ENCODE assay signal across 30 cellular contexts in genomic region chr3:47003461-47004368, GRCh38. TPM values are rescaled to one million over a fixed set of nuclear protein-coding genes. Genes with fewer than 3 reads are reported as not detected.
A peak's percentile ranks its signal among the peaks of the same experiment; 100 is the strongest.
DNase-seq lines count a peak whose midpoint lies in the region; ATAC-seq and TF ChIP-seq lines count a peak whose summit lies in the region.
"Had no signal": no experiment of that assay in that cellular context is flagged by ENCODE, and none has a peak within 500 bp of the region (broad histone marks: within the 10 kb centered on the region; RNA-seq: fewer than 3 reads in every experiment).

No MANE protein-coding gene starts in this region.

- H3K36me3 Mint-ChIP-seq in activated naive CD4-positive, alpha-beta T cell treated with anti-CD3 and anti-CD28 coated beads, Interleukin-2, amount 50 U/mL, for 24 hours, result peaks cover 1% of the 10 kb centered on the region

- peaks cover under 1% of the 10 kb centered on the region; the same call in 1 of the 2 replicates for H4K20me1 ChIP-seq in DND-41 (ENCODE audit: insufficient read depth, low read length)

- peaks cover 100% of the 10 kb centered on the region for H3K36me3 ChIP-seq in DND-41 (ENCODE audit: insufficient read depth, low read length)
- H3K36me3 ChIP-seq in spleen, result peaks cover 0 to 100% (median 95%) of the 10 kb centered on the region in 6 donors
- H3K36me3 ChIP-seq: SJCRH30 had no signal

- TF ChIP-seq CTCF in DND-41 (IDR thresholded peaks at IDR 0.05; ENCODE audit: borderline replicate concordance, extremely low read depth, low read length, poor library complexity, severe bottlenecking) (no peak), spleen (IDR thresholded peaks at IDR 0.05 in 8 of 11, conservative IDR thresholded peaks at IDR 0.05 in 3 of 11) (no peak)

- H3K79me2 ChIP-seq in DND-41 (ENCODE audit: insufficient read depth, low read length), result no peaks in the 10 kb centered on the region

- H3K9ac ChIP-seq in DND-41 (ENCODE audit: low read depth, low read length), result no peak overlapping the region

- no peak for DNase-seq in activated naive CD4-positive, alpha-beta T cell treated with Interleukin-2 at 50 U/mL for 16 hours
- DNase-seq in DND-41 (no peak), right cardiac atrium (peak in 2 of 3 donors; percentile 16 to 40), spleen (peak; percentile 67), NCI-H510A treated with DMSO at 0.1 percent for 48 hours (lab: John Stamatoyannopoulos, UW) (no peak), GM03348 (ENCODE audit: low spot score) (no peak)
- DNase-seq: ACHN; activated CD4-positive, alpha-beta T cell treated with anti-CD3 and anti-CD28 coated beads, Interleukin-2, amount 50 U/mL, for 48 hours; amniotic stem cell; brain microvascular endothelial cell; COR-L47; DMS53; hippocampal formation; KG1; MM.1S; NCI-H1417; NCI-H2081; NCI-H2227 treated with DMSO at 0.1 percent for 48 hours; occipital lobe; SJCRH30; stimulated activated CD4-positive, alpha-beta T cell treated with anti-CD3 and anti-CD28 coated beads, Interleukin-12 subunit alpha, Interleukin-12 subunit beta, amount 100 ng/mL, for 4 hours; stimulated activated naive CD8-positive, alpha-beta T cell treated with anti-CD3 and anti-CD28 coated beads, Interleukin-15, Interleukin-2, amounts not matched to agents 100 U/mL and 50 U/mL, for 24 hours had no signal

- peaks cover under 1% of the 10 kb centered on the region for H3K4me1 Mint-ChIP-seq in activated naive CD4-positive, alpha-beta T cell treated with anti-CD3 and anti-CD28 coated beads, Interleukin-2, amount 50 U/mL, for 24 hours

- H3K4me1 ChIP-seq in DND-41 (ENCODE audit: insufficient read depth, low read length) (no peaks in the 10 kb centered on the region), right cardiac atrium (ENCODE audit: control insufficient read depth, insufficient read depth, low read length) (no peaks in the 10 kb centered on the region), spleen (peaks cover 2 to 39% (median 7%) of the 10 kb centered on the region in 6 donors)
- H3K4me1 ChIP-seq: SJCRH30 had no signal

- intact Hi-C loops in right cardiac atrium (cut with DNase I) (loop anchor here in 2 of 4 donors (10.0 kb wide), 1 partner anchor 299 kb away; the partner anchor contains the start of gene TMIE (in 2 of the 2)), spleen (cut with DNase I; ENCODE audit: low total_unique reads) (no loop called here)

- no peaks in the 10 kb centered on the region for H3K27me3 Mint-ChIP-seq in activated naive CD4-positive, alpha-beta T cell treated with anti-CD3 and anti-CD28 coated beads, Interleukin-2, amount 50 U/mL, for 24 hours
- H3K27me3 Mint-ChIP-seq: T-cell had no signal

- peak overlapping the region; percentile 46 for H3K27ac Mint-ChIP-seq in activated naive CD4-positive, alpha-beta T cell treated with anti-CD3 and anti-CD28 coated beads, Interleukin-2, amount 50 U/mL, for 24 hours
- H3K27ac Mint-ChIP-seq: activated T-helper 2 cell treated with anti-CD3 and anti-CD28 coated beads, Interferon-gamma antibody, Interleukin-2, Interleukin-4, amounts not matched to agents 10 μg/mL and 5 μg/mL and 100 μg/mL, durations not matched to agents 14 hours and 24 hours and 36 hours had no signal

- H3K4me3 ChIP-seq in DND-41 (ENCODE audit: low read depth in 1 of 2, low read length in 2 of 2) (no peak overlapping the region), right cardiac atrium (ENCODE audit: low read length) (no peak overlapping the region), spleen (no peak overlapping the region)
- H3K4me3 ChIP-seq: gastroesophageal sphincter, SJCRH30, thoracic aorta had no signal

- H3K9me3 ChIP-seq in DND-41 (ENCODE audit: insufficient read depth, low read length, severe bottlenecking) (no peaks in the 10 kb centered on the region), right cardiac atrium (ENCODE audit: control insufficient read depth, low read length) (no peaks in the 10 kb centered on the region), spleen (no peaks in the 10 kb centered on the region)
- H3K9me3 ChIP-seq: gastroesophageal sphincter, SJCRH30, thoracic aorta had no signal

- H3K4me3 Mint-ChIP-seq in activated naive CD4-positive, alpha-beta T cell treated with anti-CD3 and anti-CD28 coated beads, Interleukin-2, amount 50 U/mL, for 24 hours, result no peak overlapping the region
- H3K4me3 Mint-ChIP-seq: T-cell had no signal

- H3K27me3 ChIP-seq in DND-41 (ENCODE audit: insufficient read depth, low read length, poor library complexity) (no peaks in the 10 kb centered on the region), right cardiac atrium (ENCODE audit: control insufficient read depth, insufficient read depth) (no peaks in the 10 kb centered on the region), spleen (replicated peaks in 1 of 7) (no peaks in the 10 kb centered on the region)
- H3K27me3 ChIP-seq: brain microvascular endothelial cell, gastroesophageal sphincter, SJCRH30 had no signal

- 96% methylated on average over 27 of the region's 27 CpGs for WGBS in right cardiac atrium
- 95 to 97% (median 95%) methylated on average over 18 to 27 of the region's 27 CpGs for WGBS in spleen, 5 donors

- no peak for ATAC-seq in DND-41 (ENCODE audit: insufficient read depth, low read depth)
- no peak for ATAC-seq in right cardiac atrium
- ATAC-seq: gastroesophageal sphincter; HCT116; left lobe of liver; Panc1; stimulated activated naive CD8-positive, alpha-beta T cell treated with anti-CD3 and anti-CD28 coated beads, Interleukin-15, Interleukin-2, amounts not matched to agents 100 U/mL and 50 U/mL, for 24 hours; T-cell had no signal

- H3K4me2 ChIP-seq in DND-41 (ENCODE audit: insufficient read depth, low read length), result no peak overlapping the region

- H3K27ac ChIP-seq in DND-41 (ENCODE audit: low read length) (peak overlapping the region; percentile 57), right cardiac atrium (ENCODE audit: low read length) (no peak overlapping the region), spleen (no peak overlapping the region)
- H3K27ac ChIP-seq: brain microvascular endothelial cell, gastroesophageal sphincter, SJCRH30, thoracic aorta had no signal

- H3K9me3 Mint-ChIP-seq in activated naive CD4-positive, alpha-beta T cell treated with anti-CD3 and anti-CD28 coated beads, Interleukin-2, amount 50 U/mL, for 24 hours, result no peaks in the 10 kb centered on the region
- H3K9me3 Mint-ChIP-seq: activated T-helper 2 cell treated with anti-CD3 and anti-CD28 coated beads, Interferon-gamma antibody, Interleukin-2, Interleukin-4, amounts not matched to agents 10 μg/mL and 5 μg/mL and 100 μg/mL, durations not matched to agents 14 hours and 24 hours and 36 hours; T-cell had no signal

- TF ChIP-seq POLR2A in spleen (IDR thresholded peaks at IDR 0.05), result no peak

- no peak overlapping the region for H2AFZ ChIP-seq in DND-41 (ENCODE audit: low read depth, low read length)

RNA-seq across cellular contexts. Expression of gene NBEAL2, which starts 24.2 kb away (rescaled TPM):
- total RNA-seq in right cardiac atrium (10 to 100 TPM; 15.9 to 20.1 (median 17.3) TPM), spleen (100 to 1,000 TPM; 101 to 271 (median 162) TPM)
- polyA plus RNA-seq in right cardiac atrium (13.7 TPM), spleen (100 to 1,000 TPM in 2 of 3 donors, 10 to 100 TPM in 1; 44.0 to 126 (median 119) TPM)

RNA-seq across cellular contexts. Expression of gene CCDC12, which starts 27.2 kb away (rescaled TPM):
- 10 to 100 TPM; 31.2 to 37.7 (median 34.2) TPM for total RNA-seq in right cardiac atrium
- 58.0 TPM for polyA plus RNA-seq in right cardiac atrium
- 10 to 100 TPM; 36.5 to 71.4 (median 54.7) TPM for total RNA-seq in spleen
- polyA plus RNA-seq in spleen, result 100 to 1,000 TPM in 2 of 3 donors, 10 to 100 TPM in 1; 93.5 to 124 (median 105) TPM

Comparison
In these comparisons a context has a peak if more than half of its experiments do, and no peak if none do; other contexts are left out.
1. DNase-seq: peak in right cardiac atrium (2 of 3) and spleen (single experiment); none in activated naive CD4-positive, alpha-beta T cell treated with Interleukin-2 at 50 U/mL for 16 hours (single experiment), DND-41 (single experiment), NCI-H510A treated with DMSO at 0.1 percent for 48 hours (single experiment) and GM03348 (single experiment).
2. RNA of gene NBEAL2, which starts 24.2 kb away (total RNA-seq): 101 to 271 TPM in spleen; 15.9 to 20.1 TPM in right cardiac atrium; every median in the first group is over 4 times any median in the second.